Comparison of ENCODE assay signal across 21 cellular contexts in genomic region chr18:47983055-47983454, GRCh38.
"Had no signal": no experiment of that assay in that cellular context is flagged by ENCODE, and none has a peak within 500 bp of the region (broad histone marks: within the 10 kb centered on the region; RNA-seq: fewer than 3 reads in every experiment).

No MANE protein-coding gene starts in this region.

- H3K4me1 Mint-ChIP-seq: activated CD4-positive, alpha-beta T cell treated with anti-CD3 and anti-CD28 coated beads, Interleukin-2, amount 10 ng/mL, durations not matched to agents 7 days and 5 days; activated naive CD4-positive, alpha-beta T cell treated with anti-CD3 and anti-CD28 coated beads, Interleukin-2, amount 10 ng/mL, durations not matched to agents 7 days and 5 days; activated naive CD8-positive, alpha-beta T cell treated with anti-CD3 and anti-CD28 coated beads for 36 hours; T-cell had no signal

- H3K4me3 ChIP-seq: cardiac muscle cell, PC-9 had no signal

- H3K9me3 Mint-ChIP-seq: activated CD4-positive, alpha-beta memory T cell treated with anti-CD3 and anti-CD28 coated beads, Interleukin-2, amount 10 ng/mL, durations not matched to agents 7 days and 5 days; activated CD4-positive, alpha-beta T cell treated with anti-CD3 and anti-CD28 coated beads, Interleukin-2, amount 10 ng/mL, durations not matched to agents 7 days and 5 days; activated naive CD4-positive, alpha-beta T cell treated with anti-CD3 and anti-CD28 coated beads, Interleukin-2, amount 10 ng/mL, durations not matched to agents 7 days and 5 days; activated naive CD8-positive, alpha-beta T cell treated with anti-CD3 and anti-CD28 coated beads for 36 hours; activated T-cell treated with anti-CD3 and anti-CD28 coated beads, Interleukin-2, amount 50 U/mL, for 72 hours; activated T-helper 2 cell treated with anti-CD3 and anti-CD28 coated beads, Interferon-gamma antibody, Interleukin-2, Interleukin-4, amounts not matched to agents 10 μg/mL and 5 μg/mL and 100 μg/mL, durations not matched to agents 14 hours and 24 hours and 36 hours; T-cell had no signal

- H3K27ac ChIP-seq: brain microvascular endothelial cell, cardiac muscle cell, PC-9, VCaP had no signal

- H3K27me3 Mint-ChIP-seq: activated naive CD8-positive, alpha-beta T cell treated with anti-CD3 and anti-CD28 coated beads for 36 hours had no signal

- DNase-seq: activated CD4-positive, alpha-beta memory T cell treated with anti-CD3 and anti-CD28 coated beads, Interleukin-2, amount 10 ng/mL, durations not matched to agents 7 days and 5 days; activated CD4-positive, alpha-beta T cell treated with anti-CD3 and anti-CD28 coated beads, Interleukin-2, amount 10 ng/mL, durations not matched to agents 7 days and 5 days; activated CD4-positive, CD25-positive, alpha-beta regulatory T cell; activated gamma-delta T cell treated with Interleukin-2 at 50 U/mL for 16 hours; activated naive CD4-positive, alpha-beta T cell treated with anti-CD3 and anti-CD28 coated beads, Interleukin-2, amount 10 ng/mL, durations not matched to agents 7 days and 5 days; activated naive CD8-positive, alpha-beta T cell treated with anti-CD3 and anti-CD28 coated beads for 36 hours; activated T-cell treated with anti-CD3 and anti-CD28 coated beads for 4 hours; activated T-cell treated with anti-CD3 and anti-CD28 coated beads, Interleukin-2, amount 50 U/mL, for 72 hours; brain microvascular endothelial cell; MM.1S; NCI-H1417; NCI-H2029; NCI-H510A treated with DMSO at 0.1 percent for 48 hours; PC-9; SHP77 treated with DMSO at 0.1 percent for 48 hours; T-cell; T-helper 2 cell; T1000 had no signal

- H3K4me2 ChIP-seq: PC-9 had no signal

- H3K36me3 Mint-ChIP-seq: activated naive CD4-positive, alpha-beta T cell treated with anti-CD3 and anti-CD28 coated beads, Interleukin-2, amount 10 ng/mL, durations not matched to agents 7 days and 5 days; activated naive CD8-positive, alpha-beta T cell treated with anti-CD3 and anti-CD28 coated beads for 36 hours; T-cell had no signal

- H3K36me3 ChIP-seq: brain microvascular endothelial cell, cardiac muscle cell had no signal

- H3K27ac Mint-ChIP-seq: activated CD4-positive, alpha-beta memory T cell treated with anti-CD3 and anti-CD28 coated beads, Interleukin-2, amount 10 ng/mL, durations not matched to agents 7 days and 5 days; activated CD4-positive, alpha-beta T cell treated with anti-CD3 and anti-CD28 coated beads, Interleukin-2, amount 10 ng/mL, durations not matched to agents 7 days and 5 days; activated naive CD4-positive, alpha-beta T cell treated with anti-CD3 and anti-CD28 coated beads, Interleukin-2, amount 10 ng/mL, durations not matched to agents 7 days and 5 days; activated naive CD8-positive, alpha-beta T cell treated with anti-CD3 and anti-CD28 coated beads for 36 hours; activated T-cell treated with anti-CD3 and anti-CD28 coated beads, Interleukin-2, amount 50 U/mL, for 72 hours; activated T-helper 2 cell treated with anti-CD3 and anti-CD28 coated beads, Interferon-gamma antibody, Interleukin-2, Interleukin-4, amounts not matched to agents 10 μg/mL and 5 μg/mL and 100 μg/mL, durations not matched to agents 14 hours and 24 hours and 36 hours had no signal

- H3K4me3 Mint-ChIP-seq: activated CD4-positive, alpha-beta memory T cell treated with anti-CD3 and anti-CD28 coated beads, Interleukin-2, amount 10 ng/mL, durations not matched to agents 7 days and 5 days; activated CD4-positive, alpha-beta T cell treated with anti-CD3 and anti-CD28 coated beads, Interleukin-2, amount 10 ng/mL, durations not matched to agents 7 days and 5 days; activated naive CD4-positive, alpha-beta T cell treated with anti-CD3 and anti-CD28 coated beads, Interleukin-2, amount 10 ng/mL, durations not matched to agents 7 days and 5 days; activated naive CD8-positive, alpha-beta T cell treated with anti-CD3 and anti-CD28 coated beads for 36 hours; activated T-cell treated with anti-CD3 and anti-CD28 coated beads, Interleukin-2, amount 50 U/mL, for 72 hours; T-cell had no signal

- H3K27me3 ChIP-seq: brain microvascular endothelial cell, cardiac muscle cell had no signal
